25 cellular contexts compared by ENCODE assay signal in the genomic region with DNA sequence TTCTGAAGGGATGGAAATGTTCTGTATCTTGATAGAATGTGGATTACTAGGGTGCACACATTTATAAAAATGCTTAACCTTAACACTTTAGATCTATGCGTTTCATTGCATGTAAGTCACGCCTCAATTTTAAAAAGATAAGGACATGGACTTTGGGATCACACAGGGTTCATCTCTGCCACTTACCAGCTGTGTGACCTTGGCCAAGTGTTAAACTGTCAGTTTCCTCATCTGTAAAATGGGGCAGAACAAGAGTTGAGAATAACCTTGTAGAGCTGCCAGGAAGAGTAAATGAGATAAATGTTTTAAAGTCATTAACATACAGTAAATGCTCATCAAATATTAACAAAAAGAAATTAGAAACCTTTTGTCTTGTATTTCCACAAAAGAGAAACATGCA. TPM values are rescaled to one million over a fixed set of nuclear protein-coding genes. Genes with fewer than 3 reads are reported as not detected.
"Had no signal": no experiment of that assay in that cellular context is flagged by ENCODE, and none has a peak within 500 bp of the region (broad histone marks: within the 10 kb centered on the region; RNA-seq: fewer than 3 reads in every experiment).

No MANE protein-coding gene starts in this region.

- H3K4me1 ChIP-seq: neural progenitor cell, psoas muscle, stomach, vagina had no signal

- H3K9ac ChIP-seq: neural progenitor cell, parathyroid adenoma had no signal

- H2AFZ ChIP-seq: neural progenitor cell, parathyroid adenoma had no signal

- DNase-seq: naive thymus-derived CD8-positive, alpha-beta T cell; occipital lobe; ovary; posterior cingulate gyrus; psoas muscle; right cardiac atrium; stimulated activated CD4-positive, alpha-beta T cell treated with anti-CD3 and anti-CD28 coated beads, Interleukin-15, amount 100 ng/mL, for 24 hours; stimulated activated CD4-positive, alpha-beta T cell treated with anti-CD3 and anti-CD28 coated beads, Interleukin-2, amount 100 ng/mL, for 24 hours; stimulated activated CD4-positive, alpha-beta T cell treated with anti-CD3 and anti-CD28 coated beads, Interleukin-2, amount 100 ng/mL, for 48 hours; stimulated activated CD4-positive, alpha-beta T cell treated with anti-CD3 and anti-CD28 coated beads, Interleukin-4, amount 100 ng/mL, for 24 hours; stimulated activated naive B cell treated with anti-CD40 and anti-IgM and Interleukin-4, amounts not matched to agents 10 μg/mL and 1 μg/mL and 100 μg/mL, for 72 hours; stimulated activated naive CD4-positive, alpha-beta T cell treated with Interleukin-2 at 50 U/mL for 16 hours; stomach; thyroid gland; trophoblast cell; upper lobe of left lung had no signal

- H3K9me3 ChIP-seq: ovary, psoas muscle, stomach, thoracic aorta, thyroid gland, tibial nerve, upper lobe of left lung, vagina had no signal

- FAIRE-seq: urothelium cell line had no signal

- H3K27me3 ChIP-seq: neural progenitor cell, ovary, stomach, thyroid gland, tibial nerve, upper lobe of left lung, vagina had no signal

- H3K36me3 ChIP-seq: ovary, stomach, thoracic aorta, thyroid gland, tibial nerve, upper lobe of left lung, vagina had no signal

- H3K27ac ChIP-seq: neural progenitor cell, ovary, parathyroid adenoma, psoas muscle, skin epidermis, stomach, thoracic aorta, thyroid gland, tibial nerve, upper lobe of left lung, vagina had no signal

- ATAC-seq: naive thymus-derived CD8-positive, alpha-beta T cell; psoas muscle; right cardiac atrium; sciatic nerve; stimulated activated naive B cell treated with anti-CD40 and anti-IgM and Interleukin-4, amounts not matched to agents 10 μg/mL and 1 μg/mL and 100 μg/mL, for 72 hours had no signal

- H3K4me2 ChIP-seq: neural progenitor cell had no signal

- H3K4me3 ChIP-seq: neural progenitor cell, ovary, psoas muscle, skin epidermis, stomach, thoracic aorta, thyroid gland, tibial nerve, upper lobe of left lung, vagina had no signal

- H3K79me2 ChIP-seq: parathyroid adenoma had no signal

RNA-seq across cellular contexts. Expression of gene NR6A1, which starts 53.5 kb away (rescaled TPM):
- polyA plus RNA-seq: naive thymus-derived CD8-positive, alpha-beta T cell had no signal

RNA-seq across cellular contexts. Expression of gene OLFML2A, which starts 59.3 kb away (rescaled TPM):
- total RNA-seq: natural killer cell treated with Interleukin-12 subunit alpha and Interleukin-12 subunit beta and Interleukin-15 and Interleukin-18, amount 100 ng/mL, for 72 hours had no signal
- polyA plus RNA-seq: naive thymus-derived CD8-positive, alpha-beta T cell had no signal
